Comparison of ENCODE assay signal across 22 cellular contexts in genomic region chr11:47944555-47945128, GRCh38. TPM values are rescaled to one million over a fixed set of nuclear protein-coding genes. Genes with fewer than 3 reads are reported as not detected.
DNase-seq lines count a peak whose midpoint lies in the region; ATAC-seq and TF ChIP-seq lines count a peak whose summit lies in the region.
"Had no signal": no experiment of that assay in that cellular context is flagged by ENCODE, and none has a peak within 500 bp of the region (broad histone marks: within the 10 kb centered on the region; RNA-seq: fewer than 3 reads in every experiment).

No MANE protein-coding gene starts in this region.

- BruUV-seq in Calu3 (replicated peaks; lab: Mats Ljungman, UMichigan), result no TSS peak

- no peaks in the 10 kb centered on the region for H3K27me3 Mint-ChIP-seq in Calu3 (ENCODE audit: unreplicated experiment)
- H3K27me3 Mint-ChIP-seq: CD4-positive, CD25-positive, alpha-beta regulatory T cell; stimulated activated naive CD8-positive, alpha-beta T cell treated with anti-CD3 and anti-CD28 coated beads, Interleukin-15, Interleukin-2, amounts not matched to agents 100 ng/mL and 50 ng/mL, for 24 hours had no signal

- H3K27ac Mint-ChIP-seq in Calu3 (ENCODE audit: unreplicated experiment), result peak overlapping the region; percentile 36
- H3K27ac Mint-ChIP-seq: stimulated activated naive CD8-positive, alpha-beta T cell treated with anti-CD3 and anti-CD28 coated beads, Interleukin-15, Interleukin-2, amounts not matched to agents 100 ng/mL and 50 ng/mL, for 24 hours had no signal

- TF ChIP-seq CTCF in Calu3 (IDR thresholded peaks at IDR 0.05; ENCODE audit: unreplicated experiment) (no peak), brain microvascular endothelial cell (IDR thresholded peaks at IDR 0.05; ENCODE audit: low read depth, low read length, missing control alignments) (no peak), GM10266 (IDR thresholded peaks at IDR 0.05; ENCODE audit: control insufficient read depth, insufficient read depth, low read depth, missing control alignments) (no peak), heart left ventricle (IDR thresholded peaks at IDR 0.05) (no peak)

- H3K4me3 ChIP-seq in HUES48 (ENCODE audit: low read depth, low read length), result peak overlapping the region; percentile 46
- H3K4me3 ChIP-seq in brain microvascular endothelial cell (ENCODE audit: low read depth, low read length), result no peak overlapping the region
- no peak overlapping the region for H3K4me3 ChIP-seq in heart left ventricle
- H3K4me3 ChIP-seq: transverse colon had no signal

- no peaks in the 10 kb centered on the region for H3K36me3 ChIP-seq in HUES48 (ENCODE audit: control insufficient read depth, insufficient read depth, low read length)
- H3K36me3 ChIP-seq in brain microvascular endothelial cell (replicated peaks), result no peaks in the 10 kb centered on the region
- H3K36me3 ChIP-seq in heart left ventricle, result no peaks in the 10 kb centered on the region
- H3K36me3 ChIP-seq: transverse colon had no signal

- H3K4me1 Mint-ChIP-seq in Calu3 (ENCODE audit: low read depth, unreplicated experiment), result peaks cover 58% of the 10 kb centered on the region

- intact Hi-C loops in Calu3 (cut with micrococcal nuclease; ENCODE audit: unreplicated experiment) (loop anchor here (5.0 kb wide), 2 partner anchors 48 to 108 kb away; no protein-coding TSS in a partner anchor), heart left ventricle (cut with DNase I) (no loop called here)

- no peak overlapping the region for H3K4me3 Mint-ChIP-seq in Calu3 (ENCODE audit: low read depth, unreplicated experiment)
- H3K4me3 Mint-ChIP-seq: CD4-positive, CD25-positive, alpha-beta regulatory T cell; stimulated activated naive CD8-positive, alpha-beta T cell treated with anti-CD3 and anti-CD28 coated beads, Interleukin-15, Interleukin-2, amounts not matched to agents 100 ng/mL and 50 ng/mL, for 24 hours had no signal

- no peak for ATAC-seq in heart left ventricle
- ATAC-seq: HepG2 had no signal

- WGBS in heart left ventricle, 4 donors, result 59 to 67% (median 65%) methylated on average over 3 of the region's 3 CpGs

- no peaks in the 10 kb centered on the region for H3K9me3 Mint-ChIP-seq in Calu3 (ENCODE audit: low read depth, unreplicated experiment)
- H3K9me3 Mint-ChIP-seq: CD4-positive, CD25-positive, alpha-beta regulatory T cell; stimulated activated naive CD8-positive, alpha-beta T cell treated with anti-CD3 and anti-CD28 coated beads, Interleukin-15, Interleukin-2, amounts not matched to agents 100 ng/mL and 50 ng/mL, for 24 hours had no signal

- no peak for DNase-seq in Calu3
- DNase-seq in brain microvascular endothelial cell, result no peak
- DNase-seq in kidney tubule cell (ENCODE audit: low spot score), result peak; percentile 39
- DNase-seq in GM10266 (ENCODE audit: extremely low spot score), result no peak
- no peak for DNase-seq in heart left ventricle
- no peak for DNase-seq in SW 1271 (lab: John Stamatoyannopoulos, UW)
- DNase-seq in hepatic stellate cell (ENCODE audit: low spot score), result no peak
- DNase-seq: activated gamma-delta T cell; amniotic stem cell; CD4-positive, CD25-positive, alpha-beta regulatory T cell; central memory CD4-positive, alpha-beta T cell; DMS153; effector CD4-positive, alpha-beta T cell; GF-D8; NCI-H1417 treated with DMSO at 0.1 percent for 48 hours; SHP77 treated with DMSO at 0.1 percent for 48 hours; small intestine; stimulated activated CD4-positive, alpha-beta T cell treated with anti-CD3 and anti-CD28 coated beads, Interleukin-2, amount 100 ng/mL, for 48 hours; transverse colon had no signal

- H3K9me3 ChIP-seq in HUES48 (ENCODE audit: control insufficient read depth, insufficient read depth, low read length) (no peaks in the 10 kb centered on the region), heart left ventricle (no peaks in the 10 kb centered on the region)
- H3K9me3 ChIP-seq: transverse colon had no signal

- CTCF ChIA-PET in Calu3 (lab: Charles Lee), result interaction anchor here (0.6 kb wide), 1 partner anchor 8 kb away, joined by 3 read pairs; no protein-coding TSS in a partner anchor

- in situ Hi-C loops in brain microvascular endothelial cell (cut with HindIII; ENCODE audit: low pct_ligation_motif_present, low sequenced_read_pairs), result loop anchor here (25.0 kb wide), 1 partner anchor 168 kb away; no protein-coding TSS in a partner anchor

- H3K36me3 Mint-ChIP-seq in Calu3 (ENCODE audit: insufficient read depth, unreplicated experiment), result peaks cover 17% of the 10 kb centered on the region
- H3K36me3 Mint-ChIP-seq: CD4-positive, CD25-positive, alpha-beta regulatory T cell had no signal

- H3K9ac ChIP-seq in HUES48 (ENCODE audit: low read depth, low read length), result peak overlapping the region; percentile 64; the same call in 1 of the 2 replicates

- H3K4me1 ChIP-seq in HUES48 (ENCODE audit: control insufficient read depth, insufficient read depth, low read length) (peaks cover 26% of the 10 kb centered on the region), heart left ventricle (peaks cover 0 to 45% (median 5%) of the 10 kb centered on the region in 12 donors)

- H3K27ac ChIP-seq in HUES48 (ENCODE audit: low read depth, low read length), result peak overlapping the region; percentile 61
- H3K27ac ChIP-seq in brain microvascular endothelial cell, result peak overlapping the region; percentile 28
- H3K27ac ChIP-seq in heart left ventricle, result no peak overlapping the region
- H3K27ac ChIP-seq: transverse colon had no signal

- TF ChIP-seq POLR2A in heart left ventricle (IDR thresholded peaks at IDR 0.05), result no peak

- no peaks in the 10 kb centered on the region for H3K27me3 ChIP-seq in HUES48 (ENCODE audit: control insufficient read depth, insufficient read depth, low read length)
- no peaks in the 10 kb centered on the region for H3K27me3 ChIP-seq in brain microvascular endothelial cell (replicated peaks)
- H3K27me3 ChIP-seq in heart left ventricle, result no peaks in the 10 kb centered on the region
- H3K27me3 ChIP-seq: transverse colon had no signal

RNA-seq across cellular contexts. Expression of gene PTPRJ, which starts 35.7 kb away (rescaled TPM):
- total RNA-seq in Calu3 (2022), result 42.9 and 59.4 TPM in 2 replicates
- 10 to 100 TPM in 3 of 9 donors, 1 to 10 TPM in 6; 5.5 to 39.0 (median 6.9) TPM for total RNA-seq in heart left ventricle
- polyA plus RNA-seq in heart left ventricle, result 1 to 10 TPM; 1.2 to 1.5 TPM

Comparison
In these comparisons a context has a peak if more than half of its experiments do, and no peak if none do; other contexts are left out.
1. H3K27ac ChIP-seq: peak in HUES48 (single experiment) and brain microvascular endothelial cell (single experiment); none in heart left ventricle (0 of 12).